In genomic region chr13:76872686-76873085, GRCh38 we compare ENCODE assay signal across 21 cellular contexts.
"Had no signal": no experiment of that assay in that cellular context is flagged by ENCODE, and none has a peak within 500 bp of the region (broad histone marks: within the 10 kb centered on the region; RNA-seq: fewer than 3 reads in every experiment).

No MANE protein-coding gene starts in this region.

- DNase-seq: cortex of kidney; effector memory CD8-positive, alpha-beta T cell; foreskin fibroblast; left ventricle myocardium inferior; lower lobe of right lung; naive thymus-derived CD4-positive, alpha-beta T cell; nephron progenitor cell; psoas muscle; retina; right lobe of liver; spleen; stimulated activated CD4-positive, alpha-beta T cell treated with anti-CD3 and anti-CD28 coated beads, Interleukin-15, amount 100 ng/mL, for 24 hours; stimulated activated CD4-positive, alpha-beta T cell treated with anti-CD3 and anti-CD28 coated beads, Interleukin-1b, Interleukin-23, amount 100 ng/mL, for 48 hours; stimulated activated CD4-positive, alpha-beta T cell treated with anti-CD3 and anti-CD28 coated beads, Interleukin-4, amount 100 ng/mL, for 24 hours; transverse colon had no signal

- H3K4me3 ChIP-seq: esophagus muscularis mucosa, left ventricle myocardium inferior, lower lobe of right lung, psoas muscle, right lobe of liver, spleen, transverse colon had no signal

- H3K9me3 Mint-ChIP-seq: central memory CD8-positive, alpha-beta T cell; effector memory CD8-positive, alpha-beta T cell; memory B cell; naive thymus-derived CD4-positive, alpha-beta T cell; nephron progenitor cell; stimulated activated memory B cell treated with anti-CD40 and anti-IgM and Interleukin-4, amounts not matched to agents 10 μg/mL and 1 μg/mL and 100 μg/mL, for 72 hours; stimulated activated naive CD8-positive, alpha-beta T cell treated with anti-CD3 and anti-CD28 coated beads, Interleukin-15, Interleukin-2, amounts not matched to agents 100 ng/mL and 50 ng/mL, for 24 hours had no signal

- H3K27ac ChIP-seq: epithelial cell of prostate, esophagus muscularis mucosa, left ventricle myocardium inferior, lower lobe of right lung, psoas muscle, right lobe of liver, spleen, transverse colon had no signal

- H3K36me3 ChIP-seq: esophagus muscularis mucosa, left ventricle myocardium inferior, lower lobe of right lung, right lobe of liver, spleen, transverse colon had no signal

- H3K4me3 Mint-ChIP-seq: central memory CD8-positive, alpha-beta T cell; effector memory CD8-positive, alpha-beta T cell; memory B cell; naive thymus-derived CD4-positive, alpha-beta T cell; nephron progenitor cell; stimulated activated memory B cell treated with anti-CD40 and anti-IgM and Interleukin-4, amounts not matched to agents 10 μg/mL and 1 μg/mL and 100 μg/mL, for 72 hours; stimulated activated naive CD8-positive, alpha-beta T cell treated with anti-CD3 and anti-CD28 coated beads, Interleukin-15, Interleukin-2, amounts not matched to agents 100 ng/mL and 50 ng/mL, for 24 hours had no signal

- H3K4me1 Mint-ChIP-seq: central memory CD8-positive, alpha-beta T cell; nephron progenitor cell had no signal

- ATAC-seq: effector memory CD8-positive, alpha-beta T cell; naive thymus-derived CD4-positive, alpha-beta T cell; psoas muscle; right lobe of liver; stimulated activated memory B cell treated with anti-CD40 and anti-IgM and Interleukin-4, amounts not matched to agents 10 μg/mL and 1 μg/mL and 100 μg/mL, for 72 hours had no signal

- H3K9me3 ChIP-seq: esophagus muscularis mucosa, left ventricle myocardium inferior, lower lobe of right lung, psoas muscle, right lobe of liver, spleen, transverse colon had no signal

- H3K36me3 Mint-ChIP-seq: memory B cell; naive thymus-derived CD4-positive, alpha-beta T cell; stimulated activated memory B cell treated with anti-CD40 and anti-IgM and Interleukin-4, amounts not matched to agents 10 μg/mL and 1 μg/mL and 100 μg/mL, for 72 hours had no signal

- H3K27me3 ChIP-seq: esophagus muscularis mucosa, right lobe of liver, spleen, transverse colon had no signal

- H3K4me1 ChIP-seq: esophagus muscularis mucosa, left ventricle myocardium inferior, psoas muscle, right lobe of liver, spleen, transverse colon had no signal

- H3K27ac Mint-ChIP-seq: effector memory CD8-positive, alpha-beta T cell; memory B cell; nephron progenitor cell; stimulated activated memory B cell treated with anti-CD40 and anti-IgM and Interleukin-4, amounts not matched to agents 10 μg/mL and 1 μg/mL and 100 μg/mL, for 72 hours; stimulated activated naive CD8-positive, alpha-beta T cell treated with anti-CD3 and anti-CD28 coated beads, Interleukin-15, Interleukin-2, amounts not matched to agents 100 ng/mL and 50 ng/mL, for 24 hours had no signal
